ENCODE assay signal across 13 cellular contexts in the genomic region with DNA sequence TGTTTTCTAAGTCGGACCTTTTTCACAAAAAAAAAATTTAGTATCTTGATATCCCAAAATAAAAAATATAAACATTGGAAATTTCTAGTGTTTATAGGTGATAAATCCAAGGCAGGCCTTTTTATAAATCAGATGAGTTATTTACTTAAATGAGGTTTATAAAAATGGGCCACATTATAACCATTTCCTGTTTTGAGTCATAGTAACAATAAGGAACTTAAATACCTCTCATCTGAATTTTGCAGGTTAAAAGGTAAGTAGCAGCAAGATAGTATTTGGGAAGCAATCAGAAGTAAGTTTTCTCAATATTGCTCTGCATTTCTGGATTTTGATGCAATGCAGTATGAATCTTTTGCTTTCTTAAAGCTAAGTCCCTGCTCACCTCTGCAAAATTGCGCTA. TPM values are rescaled to one million over a fixed set of nuclear protein-coding genes. Genes with fewer than 3 reads are reported as not detected.
A peak's percentile ranks its signal among the peaks of the same experiment; 100 is the strongest.
DNase-seq lines count a peak whose midpoint lies in the region; ATAC-seq, FAIRE-seq and TF ChIP-seq lines count a peak whose summit lies in the region.
"Had no signal": no experiment of that assay in that cellular context is flagged by ENCODE, and none has a peak within 500 bp of the region (broad histone marks: within the 10 kb centered on the region; RNA-seq: fewer than 3 reads in every experiment).

No MANE protein-coding gene starts in this region.

- H3K27ac ChIP-seq in A673 (ENCODE audit: low read depth, low read length, poor library complexity, severe bottlenecking) (peak overlapping the region; percentile 86), GM23248 (no peak overlapping the region), astrocyte (ENCODE audit: low read depth, low read length) (no peak overlapping the region), HepG2 (ENCODE audit: extremely low read length, insufficient read depth, low read length) (peak overlapping the region; percentile 14)
- H3K27ac ChIP-seq: coronary artery had no signal

- H2AFZ ChIP-seq in GM23248 = no peak overlapping the region
- no peak overlapping the region for H2AFZ ChIP-seq in astrocyte (ENCODE audit: low read depth, low read length)
- no peak overlapping the region for H2AFZ ChIP-seq in HepG2 (ENCODE audit: low read length)

- H3K27ac Mint-ChIP-seq in astrocyte (ENCODE audit: unreplicated experiment) = no peak overlapping the region
- H3K27ac Mint-ChIP-seq: activated CD8-positive, alpha-beta memory T cell treated with anti-CD3 and anti-CD28 coated beads, Interleukin-2, amount 10 ng/mL, durations not matched to agents 7 days and 5 days had no signal

- intact Hi-C loops in A673 (cut with micrococcal nuclease; ENCODE audit: unreplicated experiment) = no loop called here
- intact Hi-C loops in HepG2 (cut with micrococcal nuclease; ENCODE audit: unreplicated experiment) = loop anchor here (5.0 kb wide), 1 partner anchor 119 kb away; no protein-coding TSS in a partner anchor

- no peak for TF ChIP-seq RAD21 in HepG2 (CRISPR knock-in tag; IDR thresholded peaks at IDR 0.05)

- in situ Hi-C loops in GM23248 (cut with MboI) (no loop called here), HepG2 (cut with HindIII; ENCODE audit: extremely low pct_ligation_motif_present, low pct_unique_long_range_greater_than_20kb) (no loop called here)

- no peaks in the 10 kb centered on the region for H3K36me3 ChIP-seq in A673 (ENCODE audit: insufficient read depth, low read length, poor library complexity, severe bottlenecking)
- no peaks in the 10 kb centered on the region for H3K36me3 ChIP-seq in GM23248 (ENCODE audit: low read depth)
- peaks cover 3% of the 10 kb centered on the region for H3K36me3 ChIP-seq in astrocyte (ENCODE audit: insufficient read depth, low read length)
- H3K36me3 ChIP-seq in HepG2 (replicated peaks in 1 of 2; ENCODE audit: control insufficient read depth in 1 of 2, insufficient read depth in 2 of 2, low read length in 2 of 2) = no peaks in the 10 kb centered on the region

- H3K4me1 Mint-ChIP-seq in astrocyte (ENCODE audit: low read depth, unreplicated experiment) = peaks cover 30% of the 10 kb centered on the region

- no peaks in the 10 kb centered on the region for H3K9me3 Mint-ChIP-seq in astrocyte (ENCODE audit: unreplicated experiment)

- H3K4me1 ChIP-seq in A673 (ENCODE audit: insufficient read depth, low read length, poor library complexity, severe bottlenecking) (peaks cover 63% of the 10 kb centered on the region), GM23248 (ENCODE audit: insufficient read depth) (peaks cover 59% of the 10 kb centered on the region), astrocyte (ENCODE audit: insufficient read depth, low read length) (peaks cover 53% of the 10 kb centered on the region), HepG2 (ENCODE audit: insufficient read depth, low read length) (peaks cover 67% of the 10 kb centered on the region)

- H3K4me3 ChIP-seq in A673 (ENCODE audit: low read depth, low read length, poor library complexity, severe bottlenecking) (no peak overlapping the region), GM23248 (peak overlapping the region; percentile 90; the same call in 1 of the 2 replicates), astrocyte (ENCODE audit: insufficient read depth, low read depth, low read length) (no peak overlapping the region), HepG2 (replicated peaks in 1 of 3; ENCODE audit: insufficient read depth in 1 of 3, low read depth in 2 of 3, low read length in 3 of 3) (no peak overlapping the region)
- H3K4me3 ChIP-seq: coronary artery, K562 had no signal

- no peaks in the 10 kb centered on the region for H3K9me2 ChIP-seq in GM23248 (ENCODE audit: insufficient read depth)

- DNase-seq in A673 (ENCODE audit: low spot score) = no peak
- no peak for DNase-seq in GM23248
- no peak for DNase-seq in astrocyte (ENCODE audit: low read depth)
- no peak for DNase-seq in HepG2 (ENCODE audit: low spot score)
- DNase-seq in DMS153 (lab: John Stamatoyannopoulos, UW) = no peak
- DNase-seq in SHP77 (lab: John Stamatoyannopoulos, UW) = no peak
- no peak for DNase-seq in OCI-M1 (lab: John Stamatoyannopoulos, UW)
- DNase-seq: activated CD8-positive, alpha-beta memory T cell treated with anti-CD3 and anti-CD28 coated beads, Interleukin-2, amount 10 ng/mL, durations not matched to agents 7 days and 5 days; NCI-H187; stimulated activated CD4-positive, alpha-beta T cell treated with anti-CD3 and anti-CD28 coated beads, Interleukin-2, amount 100 ng/mL, for 24 hours had no signal

- H3F3A ChIP-seq in GM23248 (ENCODE audit: insufficient read depth) = peaks cover 79% of the 10 kb centered on the region

- H3K27me3 Mint-ChIP-seq in astrocyte (ENCODE audit: low read depth, unreplicated experiment) = no peaks in the 10 kb centered on the region
- H3K27me3 Mint-ChIP-seq: activated CD8-positive, alpha-beta memory T cell treated with anti-CD3 and anti-CD28 coated beads, Interleukin-2, amount 10 ng/mL, durations not matched to agents 7 days and 5 days had no signal

- CTCF ChIA-PET in A673 (lab: Charles Lee) = interaction anchor here (0.6 kb wide), 1 partner anchor 30 kb away, joined by 4 read pairs; no protein-coding TSS in a partner anchor
- CTCF ChIA-PET in HepG2 (lab: Yijun Ruan, JAX; ENCODE audit: low intra/inter-chr PET ratio, low total read pairs) = no interaction called here

- H3K36me3 Mint-ChIP-seq in astrocyte (ENCODE audit: low read depth, unreplicated experiment) = no peaks in the 10 kb centered on the region

- TF ChIP-seq EP300 in HepG2 (IDR thresholded peaks at IDR 0.05; ENCODE audit: low read depth in 2 of 2, low read length in 2 of 2) = no peak
- no peak for TF ChIP-seq EP300 in HepG2 (CRISPR knock-in tag; IDR thresholded peaks at IDR 0.05; ENCODE audit: borderline replicate concordance)

- ATAC-seq in HepG2 (no peak), GM21723 (IDR thresholded peaks at IDR 0.05; ENCODE audit: unreplicated experiment) (no peak)
- ATAC-seq: activated CD8-positive, alpha-beta memory T cell treated with anti-CD3 and anti-CD28 coated beads, Interleukin-2, amount 10 ng/mL, durations not matched to agents 7 days and 5 days; K562 had no signal

- H3K4me2 ChIP-seq in GM23248 (ENCODE audit: unreplicated experiment) = no peak overlapping the region
- H3K4me2 ChIP-seq in astrocyte (ENCODE audit: low read length) = peak overlapping the region; percentile 94
- H3K4me2 ChIP-seq in HepG2 (ENCODE audit: low read depth, low read length) = peak overlapping the region; percentile 63

- H3K9ac ChIP-seq in GM23248 (no peak overlapping the region), astrocyte (ENCODE audit: low read length) (no peak overlapping the region), HepG2 (ENCODE audit: insufficient read depth, low read depth, low read length) (no peak overlapping the region)

- 77 to 79% methylated on average over 2 of the region's 2 CpGs for WGBS in GM23248 (ENCODE audit: low coverage in 1 of 2, low lambda C conversion rate in 2 of 2, missing lambda C conversion rate in 2 of 2), 2 experiments
- WGBS in HepG2 (ENCODE audit: low lambda C conversion rate) = 96% methylated on average over 2 of the region's 2 CpGs

- no peak overlapping the region for H3K4me3 Mint-ChIP-seq in astrocyte (ENCODE audit: unreplicated experiment)
- H3K4me3 Mint-ChIP-seq: activated CD8-positive, alpha-beta memory T cell treated with anti-CD3 and anti-CD28 coated beads, Interleukin-2, amount 10 ng/mL, durations not matched to agents 7 days and 5 days had no signal

- no peak for TF ChIP-seq POLR2A in HepG2 (IDR thresholded peaks at IDR 0.05; ENCODE audit: insufficient read depth in 1 of 2, low read depth in 2 of 2, low read length in 2 of 2)

- H3K27me3 ChIP-seq in A673 (replicated peaks; ENCODE audit: insufficient read depth, low read depth, low read length, poor library complexity) = no peaks in the 10 kb centered on the region
- H3K27me3 ChIP-seq in GM23248 (replicated peaks; ENCODE audit: insufficient read depth) = no peaks in the 10 kb centered on the region
- H3K27me3 ChIP-seq in astrocyte (ENCODE audit: insufficient read depth, low read length) = no peaks in the 10 kb centered on the region
- H3K27me3 ChIP-seq in HepG2 (ENCODE audit: control insufficient read depth in 1 of 2, insufficient read depth in 2 of 2, low read length in 2 of 2) = no peaks in the 10 kb centered on the region; a peak in 1 of 5 replicates

- peaks cover 47% of the 10 kb centered on the region for H4K20me1 ChIP-seq in GM23248 (ENCODE audit: insufficient read depth)
- peaks cover 82% of the 10 kb centered on the region for H4K20me1 ChIP-seq in astrocyte (ENCODE audit: insufficient read depth, low read length)
- peaks cover 30% of the 10 kb centered on the region for H4K20me1 ChIP-seq in HepG2 (ENCODE audit: insufficient read depth, low read length)

- H3K9me3 ChIP-seq in A673 (ENCODE audit: low read depth, low read length, poor library complexity, severe bottlenecking) = no peaks in the 10 kb centered on the region
- H3K9me3 ChIP-seq in GM23248 (ENCODE audit: low read depth) = no peaks in the 10 kb centered on the region
- no peaks in the 10 kb centered on the region for H3K9me3 ChIP-seq in astrocyte (ENCODE audit: insufficient read depth, low read depth, low read length)
- H3K9me3 ChIP-seq in HepG2 (ENCODE audit: low read length) = no peaks in the 10 kb centered on the region

- H3K79me2 ChIP-seq in GM23248 (ENCODE audit: insufficient read depth) = peaks cover 86% of the 10 kb centered on the region
- peaks cover 85% of the 10 kb centered on the region for H3K79me2 ChIP-seq in astrocyte (ENCODE audit: insufficient read depth, low read length)
- H3K79me2 ChIP-seq in HepG2 (ENCODE audit: insufficient read depth, low read length) = peaks cover 56% of the 10 kb centered on the region

- BruUV-seq in A673 (replicated peaks; lab: Mats Ljungman, UMichigan) (no TSS peak), HepG2 (replicated peaks; lab: Mats Ljungman, UMichigan) (no TSS peak)

- no peak for FAIRE-seq in astrocyte (lab: Jason Lieb, UNC)
- no peak for FAIRE-seq in HepG2 (lab: Jason Lieb, UNC)
- FAIRE-seq: K562 had no signal

- no peak for TF ChIP-seq CTCF in A673 (conservative IDR thresholded peaks at IDR 0.05; ENCODE audit: low read depth, low read length)
- TF ChIP-seq CTCF in astrocyte (IDR thresholded peaks at IDR 0.05; ENCODE audit: insufficient read depth, low read depth, low read length) = no peak
- no peak for TF ChIP-seq CTCF in HepG2 (CRISPR knock-in tag; IDR thresholded peaks at IDR 0.05)

- POLR2A ChIA-PET in A673 (lab: Charles Lee; ENCODE audit: low non-redundant PET) = interaction anchor here (0.6 kb wide), 1 partner anchor 139 kb away, joined by 4 read pairs; no protein-coding TSS in a partner anchor
- POLR2A ChIA-PET in HepG2 (lab: Yijun Ruan, JAX) = interaction anchor here (2.3 kb wide), 1 partner anchor 79 kb away, joined by 12 read pairs; no protein-coding TSS in a partner anchor

RNA-seq across cellular contexts. Expression of a gene that starts 3.9 kb away (rescaled TPM):
- total RNA-seq in A673 (2021) (239 and 262 TPM in 2 replicates), astrocyte (523 and 604 TPM in 2 replicates), HepG2 (2016; rRNA removed; fragmentation: Illumina TruSeq; extraction: Trizol) (23.5 and 106 TPM in 2 replicates)
- total RNA-seq in GM23248 (2014; rRNA removed; shearing (Covaris generic)) = 275 and 287 TPM in 2 replicates
- polyA plus RNA-seq in GM23248 (2016; fragmentation: Nextera tagmentation; extraction: Ambion mirVana) (139 and 144 TPM in 2 replicates), HepG2 (2011; rRNA removed) (111 and 132 TPM in 2 replicates)
- total RNA-seq in HepG2 (2016; cell fraction: cytosol; rRNA removed; fragmentation: Illumina TruSeq; extraction: Trizol; ENCODE audit: low read depth) = 19.2 and 22.6 TPM in 2 replicates
- 14.5 and 107 TPM in 2 replicates for total RNA-seq in HepG2 (2016; cell fraction: insoluble cytoplasmic fraction; rRNA removed; fragmentation: Illumina TruSeq; extraction: Trizol)
- 14.3 and 15.6 TPM in 2 replicates for total RNA-seq in HepG2 (2016; cell fraction: membrane; rRNA removed; fragmentation: Illumina TruSeq; extraction: Trizol)
- 180 and 199 TPM in 2 replicates for total RNA-seq in HepG2 (2016; cell fraction: nucleus; rRNA removed; fragmentation: Illumina TruSeq; extraction: Trizol)
- 28.2 and 51.8 TPM in 2 replicates for polyA plus RNA-seq in HepG2 (2011; cell fraction: cytosol; rRNA removed)
- polyA plus RNA-seq in HepG2 (2011; cell fraction: nucleus; rRNA removed) = 885 and 1,070 TPM in 2 replicates
- polyA plus RNA-seq in HepG2 (2012) = 97.6 and 98.5 TPM in 2 replicates
- 6.9 and 7.2 TPM in 2 replicates for polyA plus RNA-seq in HepG2 (2016; cell fraction: cytosol; fragmentation: Illumina TruSeq; extraction: Trizol; ENCODE audit: low read depth)
- 14.9 and 21.0 TPM in 2 replicates for polyA plus RNA-seq in HepG2 (2016; cell fraction: insoluble cytoplasmic fraction; fragmentation: Illumina TruSeq; extraction: Trizol; ENCODE audit: low read depth)
- 6.9 and 9.5 TPM in 2 replicates for polyA plus RNA-seq in HepG2 (2016; cell fraction: membrane; fragmentation: Illumina TruSeq; extraction: Trizol; ENCODE audit: low read depth)
- polyA plus RNA-seq in HepG2 (2016; cell fraction: nucleus; fragmentation: Illumina TruSeq; extraction: Trizol; ENCODE audit: insufficient read depth, low read depth) = 274 and 280 TPM in 2 replicates
- polyA minus RNA-seq in HepG2 (2011; rRNA and poly(A)+ RNA removed; ENCODE audit: low replicate concordance) = 319 and 464 TPM in 2 replicates
- polyA minus RNA-seq in HepG2 (2011; cell fraction: cytosol; rRNA and poly(A)+ RNA removed) = 48.3 and 55.2 TPM in 2 replicates
- polyA minus RNA-seq in HepG2 (2011; cell fraction: nucleus; rRNA and poly(A)+ RNA removed) = 960 and 1,011 TPM in 2 replicates

RNA-seq across cellular contexts. Expression of a gene that starts 51.8 kb away (rescaled TPM):
- 52.1 and 52.3 TPM in 2 replicates for total RNA-seq in A673 (2021)
- 27.1 and 31.5 TPM in 2 replicates for total RNA-seq in GM23248 (2014; rRNA removed; shearing (Covaris generic))
- polyA plus RNA-seq in GM23248 (2016; fragmentation: Nextera tagmentation; extraction: Ambion mirVana) = 18.1 and 18.5 TPM in 2 replicates
- total RNA-seq in astrocyte = 15.0 and 17.5 TPM in 2 replicates
- 28.8 and 41.1 TPM in 2 replicates for total RNA-seq in HepG2 (2016; rRNA removed; fragmentation: Illumina TruSeq; extraction: Trizol)
- total RNA-seq in HepG2 (2016; cell fraction: cytosol; rRNA removed; fragmentation: Illumina TruSeq; extraction: Trizol; ENCODE audit: low read depth) = 7.4 and 7.9 TPM in 2 replicates
- 29.6 and 39.3 TPM in 2 replicates for total RNA-seq in HepG2 (2016; cell fraction: insoluble cytoplasmic fraction; rRNA removed; fragmentation: Illumina TruSeq; extraction: Trizol)
- total RNA-seq in HepG2 (2016; cell fraction: membrane; rRNA removed; fragmentation: Illumina TruSeq; extraction: Trizol) = 17.1 and 18.6 TPM in 2 replicates
- total RNA-seq in HepG2 (2016; cell fraction: nucleus; rRNA removed; fragmentation: Illumina TruSeq; extraction: Trizol) = 14.9 and 16.3 TPM in 2 replicates
- polyA plus RNA-seq in HepG2 (2011; rRNA removed) = 10.6 and 14.7 TPM in 2 replicates
- polyA plus RNA-seq in HepG2 (2011; cell fraction: cytosol; rRNA removed) = 10.5 TPM in 2 replicates
- polyA plus RNA-seq in HepG2 (2011; cell fraction: nucleus; rRNA removed) = 7.6 and 8.6 TPM in 2 replicates
- 9.6 and 10.9 TPM in 2 replicates for polyA plus RNA-seq in HepG2 (2012)
- polyA plus RNA-seq in HepG2 (2016; cell fraction: cytosol; fragmentation: Illumina TruSeq; extraction: Trizol; ENCODE audit: low read depth) = 3.1 and 3.9 TPM in 2 replicates
- polyA plus RNA-seq in HepG2 (2016; cell fraction: insoluble cytoplasmic fraction; fragmentation: Illumina TruSeq; extraction: Trizol; ENCODE audit: low read depth) = 33.8 and 35.3 TPM in 2 replicates
- polyA plus RNA-seq in HepG2 (2016; cell fraction: membrane; fragmentation: Illumina TruSeq; extraction: Trizol; ENCODE audit: low read depth) = 10.7 and 11.7 TPM in 2 replicates
- 21.8 and 23.3 TPM in 2 replicates for polyA plus RNA-seq in HepG2 (2016; cell fraction: nucleus; fragmentation: Illumina TruSeq; extraction: Trizol; ENCODE audit: insufficient read depth, low read depth)
- polyA minus RNA-seq in HepG2 (2011; rRNA and poly(A)+ RNA removed; ENCODE audit: low replicate concordance) = 26.2 and 106 TPM in 2 replicates
- 14.9 and 17.1 TPM in 2 replicates for polyA minus RNA-seq in HepG2 (2011; cell fraction: cytosol; rRNA and poly(A)+ RNA removed)
- 5.7 and 7.5 TPM in 2 replicates for polyA minus RNA-seq in HepG2 (2011; cell fraction: nucleus; rRNA and poly(A)+ RNA removed)

Comparison
In these comparisons a context has a peak if more than half of its experiments do, and no peak if none do; other contexts are left out.
1. H3K27ac ChIP-seq: peak in A673 (single experiment) and HepG2 (single experiment); none in GM23248 (single experiment) and astrocyte (single experiment).